Comparison of ENCODE assay signal across 1 cellular context in the genomic region with DNA sequence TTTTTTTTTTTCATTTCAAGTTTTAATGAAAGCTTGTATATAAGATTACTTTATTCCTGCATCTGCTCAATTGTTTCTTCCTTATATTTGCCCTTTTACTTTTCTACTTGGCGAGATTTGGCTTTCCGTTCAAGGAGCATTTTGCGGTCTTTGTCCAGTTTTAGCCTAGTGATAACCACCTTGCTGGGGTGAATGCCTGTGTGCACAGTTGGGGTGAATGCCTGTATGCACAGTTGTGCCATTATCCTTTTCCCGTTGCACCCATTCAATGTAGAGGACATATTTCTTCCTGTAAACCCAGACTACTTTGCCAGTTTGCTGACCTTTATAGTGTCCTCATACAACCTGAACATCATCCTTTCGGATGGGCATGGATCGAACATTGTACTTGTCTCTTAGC.
TF ChIP-seq lines count a peak whose summit lies in the region.

No MANE protein-coding gene starts in this region.

TF ChIP-seq in IMR-90, 13 proteins besides CTCF, POLR2A, EP300 and RAD21 (continued from another document):
- no peak for TF ChIP-seq FOS (IDR thresholded peaks at IDR 0.05; ENCODE audit: low read depth, low read length)
- TF ChIP-seq CHD1 (IDR thresholded peaks at IDR 0.05; ENCODE audit: low read depth, low read length), result no peak
- TF ChIP-seq MAZ (IDR thresholded peaks at IDR 0.05; ENCODE audit: borderline replicate concordance, low read depth, low read length), result no peak
